ENCODE assay signal across 8 cellular contexts in the genomic region with DNA sequence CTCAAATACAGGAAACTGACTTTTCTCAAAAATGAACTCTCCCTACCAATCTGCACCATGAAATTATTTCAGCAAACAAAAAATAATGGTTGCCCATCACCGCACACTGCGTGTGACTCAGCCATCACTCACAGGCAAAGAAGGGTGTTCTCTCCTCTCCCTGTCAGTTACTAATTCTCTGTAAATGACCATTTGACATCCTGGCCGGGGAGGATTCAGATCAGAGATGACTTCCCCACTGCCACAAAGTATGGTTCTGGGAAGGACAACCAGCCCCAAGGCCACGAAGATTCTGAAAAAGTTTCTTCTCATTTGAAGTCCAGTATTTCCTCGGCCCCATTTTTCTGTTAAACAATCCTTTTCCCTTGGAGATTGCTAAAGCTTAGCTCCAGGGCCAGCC.
DNase-seq lines count a peak whose midpoint lies in the region; ATAC-seq and TF ChIP-seq lines count a peak whose summit lies in the region.

No MANE protein-coding gene starts in this region.

- no TSS peak for BruUV-seq in Calu3 (replicated peaks; lab: Mats Ljungman, UMichigan)

- H3K27ac ChIP-seq in cardiac muscle cell, result peak overlapping the region; percentile 22
- peak overlapping the region in 1 of 10 donors; percentile 70 for H3K27ac ChIP-seq in heart right ventricle
- no peak overlapping the region for H3K27ac ChIP-seq in vagina

- no peaks in the 10 kb centered on the region for H3K27me3 ChIP-seq in cardiac muscle cell
- H3K27me3 ChIP-seq in heart right ventricle, result no peaks in the 10 kb centered on the region
- no peaks in the 10 kb centered on the region for H3K27me3 ChIP-seq in vagina

- no peaks in the 10 kb centered on the region for H3K27me3 Mint-ChIP-seq in activated CD4-positive, alpha-beta memory T cell treated with anti-CD3 and anti-CD28 coated beads, Interleukin-2, amount 10 ng/mL, durations not matched to agents 7 days and 5 days
- no peaks in the 10 kb centered on the region for H3K27me3 Mint-ChIP-seq in progenitor cell of endocrine pancreas
- no peaks in the 10 kb centered on the region for H3K27me3 Mint-ChIP-seq in Calu3 (ENCODE audit: unreplicated experiment)

- H3K4me3 Mint-ChIP-seq in activated CD4-positive, alpha-beta memory T cell treated with anti-CD3 and anti-CD28 coated beads, Interleukin-2, amount 10 ng/mL, durations not matched to agents 7 days and 5 days, result peak overlapping the region; percentile 88
- H3K4me3 Mint-ChIP-seq in progenitor cell of endocrine pancreas (ENCODE audit: low read depth) (no peak overlapping the region), Calu3 (ENCODE audit: low read depth, unreplicated experiment) (no peak overlapping the region)

- DNase-seq in cardiac muscle cell (ENCODE audit: low read depth in 1 of 2, low spot score in 1 of 2) (no peak), heart right ventricle (no peak), iris pigment epithelial cell (ENCODE audit: low read depth) (peak; percentile 51), vagina (ENCODE audit: extremely low spot score in 2 of 2) (peak; percentile 47 to 61), progenitor cell of endocrine pancreas (ENCODE audit: low spot score, unreplicated experiment) (no peak), medulla oblongata (ENCODE audit: extremely low spot score) (no peak), Calu3 (no peak)
- peak; percentile 52 for DNase-seq in activated CD4-positive, alpha-beta memory T cell treated with anti-CD3 and anti-CD28 coated beads, Interleukin-2, amount 10 ng/mL, durations not matched to agents 7 days and 5 days

- H3K4me3 ChIP-seq in cardiac muscle cell (no peak overlapping the region), heart right ventricle (peak overlapping the region in 1 of 10 donors; percentile 26), vagina (no peak overlapping the region)

- intact Hi-C loops in heart right ventricle (cut with DNase I) (loop anchor here in 1 of 10 donors (5.0 kb wide), 1 partner anchor 45 kb away; no protein-coding TSS in a partner anchor), vagina (cut with DNase I) (no loop called here), Calu3 (cut with micrococcal nuclease; ENCODE audit: unreplicated experiment) (no loop called here)

- H3K9me3 Mint-ChIP-seq in activated CD4-positive, alpha-beta memory T cell treated with anti-CD3 and anti-CD28 coated beads, Interleukin-2, amount 10 ng/mL, durations not matched to agents 7 days and 5 days, result no peaks in the 10 kb centered on the region
- H3K9me3 Mint-ChIP-seq in progenitor cell of endocrine pancreas (ENCODE audit: low read depth), result no peaks in the 10 kb centered on the region
- H3K9me3 Mint-ChIP-seq in Calu3 (ENCODE audit: low read depth, unreplicated experiment), result no peaks in the 10 kb centered on the region

- H3K9me3 ChIP-seq in cardiac muscle cell (ENCODE audit: low read depth), result no peaks in the 10 kb centered on the region
- H3K9me3 ChIP-seq in heart right ventricle, result no peaks in the 10 kb centered on the region
- no peaks in the 10 kb centered on the region for H3K9me3 ChIP-seq in vagina

- CTCF ChIA-PET in activated CD4-positive, alpha-beta memory T cell treated with anti-CD3 and anti-CD28 coated beads, Interleukin-2, amount 10 ng/mL, durations not matched to agents 7 days and 5 days (lab: Charles Lee), result interaction anchor here (0.7 to 4.1 kb wide), 4 partner anchors 11 to 259 kb away, joined by 5 to 26 read pairs (median 7); no protein-coding TSS in a partner anchor
- CTCF ChIA-PET in Calu3 (lab: Charles Lee), result no interaction called here

- H3K4me1 Mint-ChIP-seq in activated CD4-positive, alpha-beta memory T cell treated with anti-CD3 and anti-CD28 coated beads, Interleukin-2, amount 10 ng/mL, durations not matched to agents 7 days and 5 days, result peaks cover 86% of the 10 kb centered on the region
- H3K4me1 Mint-ChIP-seq in progenitor cell of endocrine pancreas (ENCODE audit: low read depth) (peaks cover 7% of the 10 kb centered on the region), Calu3 (ENCODE audit: low read depth, unreplicated experiment) (peaks cover 17% of the 10 kb centered on the region)

- H3K36me3 ChIP-seq in cardiac muscle cell (no peaks in the 10 kb centered on the region), heart right ventricle (no peaks in the 10 kb centered on the region), vagina (no peaks in the 10 kb centered on the region)

- no peak for TF ChIP-seq POLR2A in vagina (IDR thresholded peaks at IDR 0.05)

- no peak for TF ChIP-seq CTCF in cardiac muscle cell (IDR thresholded peaks at IDR 0.05; ENCODE audit: low read depth, low read length)
- no peak for TF ChIP-seq CTCF in heart right ventricle (IDR thresholded peaks at IDR 0.05)
- no peak for TF ChIP-seq CTCF in vagina (IDR thresholded peaks at IDR 0.05)
- TF ChIP-seq CTCF in progenitor cell of endocrine pancreas (IDR thresholded peaks at IDR 0.05; ENCODE audit: unreplicated experiment), result no peak
- no peak for TF ChIP-seq CTCF in Calu3 (IDR thresholded peaks at IDR 0.05; ENCODE audit: unreplicated experiment)

- ATAC-seq in heart right ventricle, result no peak

- 85 to 92% methylated on average over 5 of the region's 5 CpGs for WGBS in heart right ventricle, 2 donors

- H3K4me1 ChIP-seq in cardiac muscle cell (ENCODE audit: low read depth) (peaks cover 19% of the 10 kb centered on the region), heart right ventricle (peaks cover 0 to 50% (median 19%) of the 10 kb centered on the region in 9 donors), vagina (peaks cover 31% of the 10 kb centered on the region)

- H3K36me3 Mint-ChIP-seq in activated CD4-positive, alpha-beta memory T cell treated with anti-CD3 and anti-CD28 coated beads, Interleukin-2, amount 10 ng/mL, durations not matched to agents 7 days and 5 days (ENCODE audit: low read depth), result peaks cover 57% of the 10 kb centered on the region
- H3K36me3 Mint-ChIP-seq in progenitor cell of endocrine pancreas (ENCODE audit: insufficient read depth) (no peaks in the 10 kb centered on the region), Calu3 (ENCODE audit: insufficient read depth, unreplicated experiment) (peaks cover 4% of the 10 kb centered on the region)

- H3K27ac Mint-ChIP-seq in activated CD4-positive, alpha-beta memory T cell treated with anti-CD3 and anti-CD28 coated beads, Interleukin-2, amount 10 ng/mL, durations not matched to agents 7 days and 5 days, result peak overlapping the region; percentile 94
- H3K27ac Mint-ChIP-seq in progenitor cell of endocrine pancreas, result no peak overlapping the region
- H3K27ac Mint-ChIP-seq in Calu3 (ENCODE audit: unreplicated experiment), result no peak overlapping the region

- POLR2A ChIA-PET in activated CD4-positive, alpha-beta memory T cell treated with anti-CD3 and anti-CD28 coated beads, Interleukin-2, amount 10 ng/mL, durations not matched to agents 7 days and 5 days (lab: Charles Lee), result interaction anchor here (0.6 to 10.6 kb wide), 20 partner anchors 12 to 262 kb away, joined by 3 to 346 read pairs (median 13); a partner anchor contains a TSS

Comparison
In these comparisons a context has a peak if more than half of its experiments do, and no peak if none do; other contexts are left out.
1. DNase-seq: peak in activated CD4-positive, alpha-beta memory T cell treated with anti-CD3 and anti-CD28 coated beads, Interleukin-2, amount 10 ng/mL, durations not matched to agents 7 days and 5 days (single experiment), iris pigment epithelial cell (single experiment) and vagina (2 of 2); none in cardiac muscle cell (0 of 2), heart right ventricle (0 of 2), progenitor cell of endocrine pancreas (single experiment), medulla oblongata (single experiment) and Calu3 (single experiment).